In genomic region chr15:99565281-99566156, GRCh38 we compare ENCODE assay signal across 1 cellular context.
A peak's percentile ranks its signal among the peaks of the same experiment; 100 is the strongest.
TF ChIP-seq lines count a peak whose summit lies in the region.

TSS of gene MEF2A (plus strand) at chr15:99565984. CDS start at chr15:99633120, 67,136 bp downstream.

TF ChIP-seq in A549, 52 proteins besides CTCF, POLR2A, EP300 and RAD21 (continued from another document):
- TF ChIP-seq, protein P1, sequence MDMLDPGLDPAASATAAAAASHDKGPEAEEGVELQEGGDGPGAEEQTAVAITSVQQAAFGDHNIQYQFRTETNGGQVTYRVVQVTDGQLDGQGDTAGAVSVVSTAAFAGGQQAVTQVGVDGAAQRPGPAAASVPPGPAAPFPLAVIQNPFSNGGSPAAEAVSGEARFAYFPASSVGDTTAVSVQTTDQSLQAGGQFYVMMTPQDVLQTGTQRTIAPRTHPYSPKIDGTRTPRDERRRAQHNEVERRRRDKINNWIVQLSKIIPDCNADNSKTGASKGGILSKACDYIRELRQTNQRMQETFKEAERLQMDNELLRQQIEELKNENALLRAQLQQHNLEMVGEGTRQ (IDR thresholded peaks at IDR 0.05), result no peak
- TF ChIP-seq SMC3 (IDR thresholded peaks at IDR 0.05) (peak; percentile 40), HDAC2 (IDR thresholded peaks at IDR 0.05) (no peak), CBX2 (IDR thresholded peaks at IDR 0.05; ENCODE audit: borderline replicate concordance, low read depth) (no peak), BCL3 (IDR thresholded peaks at IDR 0.05) (peak; percentile 60), EHMT2 (IDR thresholded peaks at IDR 0.05; ENCODE audit: low read depth) (no peak), JUN (IDR thresholded peaks at IDR 0.05) (peak; percentile 85 to 91), POLR2AphosphoS2 (conservative IDR thresholded peaks at IDR 0.05; ENCODE audit: low read length) (no peak), CHD2 (IDR thresholded peaks at IDR 0.05; ENCODE audit: low read length, partially characterized antibody) (peak; percentile 83), FOSL2 (IDR thresholded peaks at IDR 0.05) (no peak), FOSL2 (CRISPR knock-in tag; IDR thresholded peaks at IDR 0.05) (no peak; the same call in 1 of the 2 replicates), NPAS2 (CRISPR knock-in tag; IDR thresholded peaks at IDR 0.05; ENCODE audit: borderline replicate concordance) (no peak), MAZ (IDR thresholded peaks at IDR 0.05; ENCODE audit: borderline replicate concordance, low read depth, low read length) (peak; percentile 86; the same call in 1 of the 2 replicates), KDM1A (IDR thresholded peaks at IDR 0.05; ENCODE audit: low read depth) (peak; percentile 80), GATA3 (IDR thresholded peaks at IDR 0.05; ENCODE audit: borderline replicate concordance) (peak; percentile 31; the same call in 1 of the 2 replicates), MYC (IDR thresholded peaks at IDR 0.05; ENCODE audit: borderline replicate concordance, low read length) (peak; percentile 78), PBX3 (IDR thresholded peaks at IDR 0.05) (peak; percentile 93)
- TF ChIP-seq, protein P2, sequence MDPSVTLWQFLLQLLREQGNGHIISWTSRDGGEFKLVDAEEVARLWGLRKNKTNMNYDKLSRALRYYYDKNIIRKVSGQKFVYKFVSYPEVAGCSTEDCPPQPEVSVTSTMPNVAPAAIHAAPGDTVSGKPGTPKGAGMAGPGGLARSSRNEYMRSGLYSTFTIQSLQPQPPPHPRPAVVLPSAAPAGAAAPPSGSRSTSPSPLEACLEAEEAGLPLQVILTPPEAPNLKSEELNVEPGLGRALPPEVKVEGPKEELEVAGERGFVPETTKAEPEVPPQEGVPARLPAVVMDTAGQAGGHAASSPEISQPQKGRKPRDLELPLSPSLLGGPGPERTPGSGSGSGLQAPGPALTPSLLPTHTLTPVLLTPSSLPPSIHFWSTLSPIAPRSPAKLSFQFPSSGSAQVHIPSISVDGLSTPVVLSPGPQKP (IDR thresholded peaks at IDR 0.05; ENCODE audit: low read depth, low read length), result no peak
